In the genomic region with DNA sequence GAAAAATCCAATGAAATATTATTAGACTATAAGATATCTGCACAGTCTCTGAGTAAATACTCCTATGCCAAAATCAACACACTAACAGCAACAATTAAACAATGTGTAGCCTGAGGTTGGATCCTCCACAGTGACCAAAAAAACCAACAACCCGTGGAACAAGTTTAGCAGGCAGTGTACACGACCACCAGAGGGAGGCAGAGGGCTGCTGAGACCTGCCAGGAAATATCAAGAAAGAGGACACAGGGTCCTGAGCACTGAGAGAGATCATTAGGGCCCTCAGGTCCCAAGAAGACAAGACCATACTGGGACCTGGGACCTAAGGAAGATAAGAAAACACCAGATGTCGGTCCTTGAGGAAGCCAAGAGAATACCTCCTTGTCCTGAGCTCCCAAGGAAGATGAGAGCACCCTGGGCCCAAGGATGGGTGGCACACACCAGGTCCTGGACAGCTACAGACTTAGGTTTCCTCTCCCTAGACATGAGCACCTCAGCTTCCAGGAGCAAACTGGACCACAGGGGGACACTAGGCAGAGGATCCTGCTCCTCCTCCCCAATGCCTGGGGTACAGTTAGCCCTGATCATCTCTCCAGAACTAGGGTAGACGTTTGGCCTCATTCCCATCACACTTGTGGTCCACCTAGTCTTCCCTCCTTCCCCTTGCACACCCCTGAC, we compare ENCODE assay signal across 1 cellular context.
TF ChIP-seq lines count a peak whose summit lies in the region.

No MANE protein-coding gene starts in this region.

TF ChIP-seq in HepG2, 621 proteins besides CTCF, POLR2A, EP300 and RAD21 (continued from another document):
- TF ChIP-seq, protein P1, sequence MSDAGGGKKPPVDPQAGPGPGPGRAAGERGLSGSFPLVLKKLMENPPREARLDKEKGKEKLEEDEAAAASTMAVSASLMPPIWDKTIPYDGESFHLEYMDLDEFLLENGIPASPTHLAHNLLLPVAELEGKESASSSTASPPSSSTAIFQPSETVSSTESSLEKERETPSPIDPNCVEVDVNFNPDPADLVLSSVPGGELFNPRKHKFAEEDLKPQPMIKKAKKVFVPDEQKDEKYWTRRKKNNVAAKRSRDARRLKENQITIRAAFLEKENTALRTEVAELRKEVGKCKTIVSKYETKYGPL (CRISPR knock-in tag; IDR thresholded peaks at IDR 0.05) = no peak
- peak; percentile 41; the same call in 1 of the 2 replicates for TF ChIP-seq SAP130 (CRISPR knock-in tag; IDR thresholded peaks at IDR 0.05; ENCODE audit: low read depth)
- 0 out of 2 replicates have a peak, but pooled peaks have one; percentile 2 for TF ChIP-seq ZFP82 (CRISPR knock-in tag; IDR thresholded peaks at IDR 0.05; ENCODE audit: borderline replicate concordance)
- 0 out of 2 replicates have a peak, but pooled peaks have one; percentile 13 for TF ChIP-seq ZNF564 (CRISPR knock-in tag; IDR thresholded peaks at IDR 0.05)
- TF ChIP-seq ZNF296 (CRISPR knock-in tag; conservative IDR thresholded peaks at IDR 0.05) = 0 out of 2 replicates have a peak, but pooled peaks have one; percentile 41
- TF ChIP-seq, protein P2, sequence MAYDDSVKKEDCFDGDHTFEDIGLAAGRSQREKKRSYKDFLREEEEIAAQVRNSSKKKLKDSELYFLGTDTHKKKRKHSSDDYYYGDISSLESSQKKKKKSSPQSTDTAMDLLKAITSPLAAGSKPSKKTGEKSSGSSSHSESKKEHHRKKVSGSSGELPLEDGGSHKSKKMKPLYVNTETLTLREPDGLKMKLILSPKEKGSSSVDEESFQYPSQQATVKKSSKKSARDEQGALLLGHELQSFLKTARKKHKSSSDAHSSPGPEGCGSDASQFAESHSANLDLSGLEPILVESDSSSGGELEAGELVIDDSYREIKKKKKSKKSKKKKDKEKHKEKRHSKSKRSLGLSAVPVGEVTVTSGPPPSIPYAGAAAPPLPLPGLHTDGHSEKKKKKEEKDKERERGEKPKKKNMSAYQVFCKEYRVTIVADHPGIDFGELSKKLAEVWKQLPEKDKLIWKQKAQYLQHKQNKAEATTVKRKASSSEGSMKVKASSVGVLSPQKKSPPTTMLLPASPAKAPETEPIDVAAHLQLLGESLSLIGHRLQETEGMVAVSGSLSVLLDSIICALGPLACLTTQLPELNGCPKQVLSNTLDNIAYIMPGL (CRISPR knock-in tag; IDR thresholded peaks at IDR 0.05; ENCODE audit: borderline replicate concordance in 1 of 2, low read depth in 1 of 2) = peak; percentile 35 to 57; a peak in 2 of 4 replicates
- TF ChIP-seq ZNF598 (CRISPR knock-in tag; IDR thresholded peaks at IDR 0.05; ENCODE audit: borderline replicate concordance) = no peak
- peak; percentile 27; the same call in 1 of the 2 replicates for TF ChIP-seq ZNF274 (CRISPR knock-in tag; IDR thresholded peaks at IDR 0.05)
- TF ChIP-seq MAZ (IDR thresholded peaks at IDR 0.05; ENCODE audit: borderline replicate concordance, low read depth, low read length) = no peak
- peak; percentile 64; the same call in 1 of the 2 replicates for TF ChIP-seq MAZ (CRISPR knock-in tag; IDR thresholded peaks at IDR 0.05; ENCODE audit: low read depth)
- TF ChIP-seq, protein P3, sequence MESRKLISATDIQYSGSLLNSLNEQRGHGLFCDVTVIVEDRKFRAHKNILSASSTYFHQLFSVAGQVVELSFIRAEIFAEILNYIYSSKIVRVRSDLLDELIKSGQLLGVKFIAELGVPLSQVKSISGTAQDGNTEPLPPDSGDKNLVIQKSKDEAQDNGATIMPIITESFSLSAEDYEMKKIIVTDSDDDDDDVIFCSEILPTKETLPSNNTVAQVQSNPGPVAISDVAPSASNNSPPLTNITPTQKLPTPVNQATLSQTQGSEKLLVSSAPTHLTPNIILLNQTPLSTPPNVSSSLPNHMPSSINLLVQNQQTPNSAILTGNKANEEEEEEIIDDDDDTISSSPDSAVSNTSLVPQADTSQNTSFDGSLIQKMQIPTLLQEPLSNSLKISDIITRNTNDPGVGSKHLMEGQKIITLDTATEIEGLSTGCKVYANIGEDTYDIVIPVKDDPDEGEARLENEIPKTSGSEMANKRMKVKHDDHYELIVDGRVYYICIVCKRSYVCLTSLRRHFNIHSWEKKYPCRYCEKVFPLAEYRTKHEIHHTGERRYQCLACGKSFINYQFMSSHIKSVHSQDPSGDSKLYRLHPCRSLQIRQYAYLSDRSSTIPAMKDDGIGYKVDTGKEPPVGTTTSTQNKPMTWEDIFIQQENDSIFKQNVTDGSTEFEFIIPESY (CRISPR knock-in tag; IDR thresholded peaks at IDR 0.05) = 0 out of 2 replicates have a peak, but pooled peaks have one; percentile 20
- TF ChIP-seq, protein P4, sequence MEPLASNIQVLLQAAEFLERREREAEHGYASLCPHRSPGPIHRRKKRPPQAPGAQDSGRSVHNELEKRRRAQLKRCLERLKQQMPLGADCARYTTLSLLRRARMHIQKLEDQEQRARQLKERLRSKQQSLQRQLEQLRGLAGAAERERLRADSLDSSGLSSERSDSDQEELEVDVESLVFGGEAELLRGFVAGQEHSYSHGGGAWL (CRISPR knock-in tag; IDR thresholded peaks at IDR 0.05) = 0 out of 2 replicates have a peak, but pooled peaks have one; percentile 5
- TF ChIP-seq, protein P5, sequence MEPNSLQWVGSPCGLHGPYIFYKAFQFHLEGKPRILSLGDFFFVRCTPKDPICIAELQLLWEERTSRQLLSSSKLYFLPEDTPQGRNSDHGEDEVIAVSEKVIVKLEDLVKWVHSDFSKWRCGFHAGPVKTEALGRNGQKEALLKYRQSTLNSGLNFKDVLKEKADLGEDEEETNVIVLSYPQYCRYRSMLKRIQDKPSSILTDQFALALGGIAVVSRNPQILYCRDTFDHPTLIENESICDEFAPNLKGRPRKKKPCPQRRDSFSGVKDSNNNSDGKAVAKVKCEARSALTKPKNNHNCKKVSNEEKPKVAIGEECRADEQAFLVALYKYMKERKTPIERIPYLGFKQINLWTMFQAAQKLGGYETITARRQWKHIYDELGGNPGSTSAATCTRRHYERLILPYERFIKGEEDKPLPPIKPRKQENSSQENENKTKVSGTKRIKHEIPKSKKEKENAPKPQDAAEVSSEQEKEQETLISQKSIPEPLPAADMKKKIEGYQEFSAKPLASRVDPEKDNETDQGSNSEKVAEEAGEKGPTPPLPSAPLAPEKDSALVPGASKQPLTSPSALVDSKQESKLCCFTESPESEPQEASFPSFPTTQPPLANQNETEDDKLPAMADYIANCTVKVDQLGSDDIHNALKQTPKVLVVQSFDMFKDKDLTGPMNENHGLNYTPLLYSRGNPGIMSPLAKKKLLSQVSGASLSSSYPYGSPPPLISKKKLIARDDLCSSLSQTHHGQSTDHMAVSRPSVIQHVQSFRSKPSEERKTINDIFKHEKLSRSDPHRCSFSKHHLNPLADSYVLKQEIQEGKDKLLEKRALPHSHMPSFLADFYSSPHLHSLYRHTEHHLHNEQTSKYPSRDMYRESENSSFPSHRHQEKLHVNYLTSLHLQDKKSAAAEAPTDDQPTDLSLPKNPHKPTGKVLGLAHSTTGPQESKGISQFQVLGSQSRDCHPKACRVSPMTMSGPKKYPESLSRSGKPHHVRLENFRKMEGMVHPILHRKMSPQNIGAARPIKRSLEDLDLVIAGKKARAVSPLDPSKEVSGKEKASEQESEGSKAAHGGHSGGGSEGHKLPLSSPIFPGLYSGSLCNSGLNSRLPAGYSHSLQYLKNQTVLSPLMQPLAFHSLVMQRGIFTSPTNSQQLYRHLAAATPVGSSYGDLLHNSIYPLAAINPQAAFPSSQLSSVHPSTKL (CRISPR knock-in tag; IDR thresholded peaks at IDR 0.05) = no peak
- TF ChIP-seq SALL1 (CRISPR knock-in tag; IDR thresholded peaks at IDR 0.05) = peak; percentile 28; the same call in 1 of the 2 replicates
- TF ChIP-seq ZNF326 (CRISPR knock-in tag; IDR thresholded peaks at IDR 0.05; ENCODE audit: borderline replicate concordance) = no peak
- TF ChIP-seq ZNF572 (CRISPR knock-in tag; IDR thresholded peaks at IDR 0.05) = no peak
- TF ChIP-seq, protein P6, sequence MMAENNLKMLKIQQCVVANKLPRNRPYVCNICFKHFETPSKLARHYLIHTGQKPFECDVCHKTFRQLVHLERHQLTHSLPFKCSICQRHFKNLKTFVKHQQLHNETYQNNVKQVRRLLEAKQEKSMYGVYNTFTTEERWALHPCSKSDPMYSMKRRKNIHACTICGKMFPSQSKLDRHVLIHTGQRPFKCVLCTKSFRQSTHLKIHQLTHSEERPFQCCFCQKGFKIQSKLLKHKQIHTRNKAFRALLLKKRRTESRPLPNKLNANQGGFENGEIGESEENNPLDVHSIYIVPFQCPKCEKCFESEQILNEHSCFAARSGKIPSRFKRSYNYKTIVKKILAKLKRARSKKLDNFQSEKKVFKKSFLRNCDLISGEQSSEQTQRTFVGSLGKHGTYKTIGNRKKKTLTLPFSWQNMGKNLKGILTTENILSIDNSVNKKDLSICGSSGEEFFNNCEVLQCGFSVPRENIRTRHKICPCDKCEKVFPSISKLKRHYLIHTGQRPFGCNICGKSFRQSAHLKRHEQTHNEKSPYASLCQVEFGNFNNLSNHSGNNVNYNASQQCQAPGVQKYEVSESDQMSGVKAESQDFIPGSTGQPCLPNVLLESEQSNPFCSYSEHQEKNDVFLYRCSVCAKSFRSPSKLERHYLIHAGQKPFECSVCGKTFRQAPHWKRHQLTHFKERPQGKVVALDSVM (CRISPR knock-in tag; IDR thresholded peaks at IDR 0.05) = no peak
- peak; percentile 38; the same call in 1 of the 2 replicates for TF ChIP-seq ZNF253 (CRISPR knock-in tag; IDR thresholded peaks at IDR 0.05; ENCODE audit: borderline replicate concordance)
- no peak for TF ChIP-seq NFE2L1 (CRISPR knock-in tag; IDR thresholded peaks at IDR 0.05; ENCODE audit: borderline replicate concordance)
- TF ChIP-seq, protein P7, sequence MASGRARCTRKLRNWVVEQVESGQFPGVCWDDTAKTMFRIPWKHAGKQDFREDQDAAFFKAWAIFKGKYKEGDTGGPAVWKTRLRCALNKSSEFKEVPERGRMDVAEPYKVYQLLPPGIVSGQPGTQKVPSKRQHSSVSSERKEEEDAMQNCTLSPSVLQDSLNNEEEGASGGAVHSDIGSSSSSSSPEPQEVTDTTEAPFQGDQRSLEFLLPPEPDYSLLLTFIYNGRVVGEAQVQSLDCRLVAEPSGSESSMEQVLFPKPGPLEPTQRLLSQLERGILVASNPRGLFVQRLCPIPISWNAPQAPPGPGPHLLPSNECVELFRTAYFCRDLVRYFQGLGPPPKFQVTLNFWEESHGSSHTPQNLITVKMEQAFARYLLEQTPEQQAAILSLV (CRISPR knock-in tag; IDR thresholded peaks at IDR 0.05; ENCODE audit: borderline replicate concordance) = 0 out of 2 replicates have a peak, but pooled peaks have one; percentile 46
